1 cellular context compared by ENCODE assay signal in genomic region chr1:93440272-93440671, GRCh38.
A peak's percentile ranks its signal among the peaks of the same experiment; 100 is the strongest.
TF ChIP-seq lines count a peak whose summit lies in the region.

No MANE protein-coding gene starts in this region.

TF ChIP-seq in HepG2, 621 proteins besides CTCF, POLR2A, EP300 and RAD21 (continued from another document):
- TF ChIP-seq SAP130 (CRISPR knock-in tag; IDR thresholded peaks at IDR 0.05; ENCODE audit: low read depth) (peak; percentile 39; the same call in 1 of the 2 replicates), ETV5 (CRISPR knock-in tag; IDR thresholded peaks at IDR 0.05; ENCODE audit: borderline replicate concordance) (peak; percentile 37; the same call in 1 of the 2 replicates), SRSF9 (IDR thresholded peaks at IDR 0.05; ENCODE audit: borderline replicate concordance, insufficient read depth, low read depth, low read length, poor library complexity, severe bottlenecking) (no peak), ZNF605 (CRISPR knock-in tag; IDR thresholded peaks at IDR 0.05) (no peak), TSC22D2 (CRISPR knock-in tag; IDR thresholded peaks at IDR 0.05; ENCODE audit: borderline replicate concordance) (no peak), ZNF615 (CRISPR knock-in tag; IDR thresholded peaks at IDR 0.05; ENCODE audit: borderline replicate concordance) (no peak), STAT6 (CRISPR knock-in tag; IDR thresholded peaks at IDR 0.05; ENCODE audit: borderline replicate concordance) (no peak), CENPT (CRISPR knock-in tag; IDR thresholded peaks at IDR 0.05; ENCODE audit: low read depth) (no peak), ZNF83 (CRISPR knock-in tag; IDR thresholded peaks at IDR 0.05; ENCODE audit: borderline replicate concordance) (no peak), TBX2 (CRISPR knock-in tag; IDR thresholded peaks at IDR 0.05; ENCODE audit: borderline replicate concordance) (peak; percentile 35; the same call in 1 of the 2 replicates), BHLHE40 (IDR thresholded peaks at IDR 0.05; ENCODE audit: low read length) (no peak), HMG20A (CRISPR knock-in tag; IDR thresholded peaks at IDR 0.05; ENCODE audit: borderline replicate concordance) (peak; percentile 11; the same call in 1 of the 2 replicates), USF2 (IDR thresholded peaks at IDR 0.05; ENCODE audit: low read depth, low read length) (no peak), USF2 (CRISPR knock-in tag; IDR thresholded peaks at IDR 0.05; ENCODE audit: borderline replicate concordance) (no peak), ZNF616 (CRISPR knock-in tag; IDR thresholded peaks at IDR 0.05; ENCODE audit: low read depth) (no peak), HOMEZ (CRISPR knock-in tag; IDR thresholded peaks at IDR 0.05; ENCODE audit: low read depth) (no peak), FOSL2 (CRISPR knock-in tag; IDR thresholded peaks at IDR 0.05) (peak; percentile 84), PAXIP1 (CRISPR knock-in tag; conservative IDR thresholded peaks at IDR 0.05) (0 out of 2 replicates have a peak, but pooled peaks have one; percentile 18), ZFP36L1 (CRISPR knock-in tag; IDR thresholded peaks at IDR 0.05) (no peak), GRHL1 (CRISPR knock-in tag; conservative IDR thresholded peaks at IDR 0.05) (no peak)
